ENCODE assay signal across 22 cellular contexts in genomic region chr4:150256841-150257273, GRCh38.
DNase-seq lines count a peak whose midpoint lies in the region; ATAC-seq lines count a peak whose summit lies in the region.
"Had no signal": no experiment of that assay in that cellular context is flagged by ENCODE, and none has a peak within 500 bp of the region (broad histone marks: within the 10 kb centered on the region; RNA-seq: fewer than 3 reads in every experiment).

No MANE protein-coding gene starts in this region.

- H3K79me2 ChIP-seq in mesendoderm (ENCODE audit: control insufficient read depth, insufficient read depth, low read length) = no peaks in the 10 kb centered on the region

- no peaks in the 10 kb centered on the region for H3K4me1 ChIP-seq in mesendoderm (ENCODE audit: control insufficient read depth, low read depth, low read length)
- H3K4me1 ChIP-seq: gastrocnemius medialis, upper lobe of left lung had no signal

- ATAC-seq in esophagus mucosa = peak; percentile 86
- ATAC-seq: gastrocnemius medialis; natural killer cell treated with Interleukin-12 subunit alpha and Interleukin-12 subunit beta and Interleukin-15 and Interleukin-18, amount 100 ng/mL, for 72 hours had no signal

- H2BK5ac ChIP-seq in mesendoderm (ENCODE audit: low read length) = no peak overlapping the region

- no peak overlapping the region for H4K8ac ChIP-seq in mesendoderm (ENCODE audit: low read depth, low read length)

- H4K5ac ChIP-seq in mesendoderm (ENCODE audit: low read length) = no peak overlapping the region

- no peak overlapping the region for H2BK120ac ChIP-seq in mesendoderm (ENCODE audit: low read depth, low read length)

- H3K18ac ChIP-seq in mesendoderm (ENCODE audit: low read length) = no peak overlapping the region

- no peak overlapping the region for H3K4ac ChIP-seq in mesendoderm (ENCODE audit: low read depth, low read length)

- H3K27ac ChIP-seq in mesendoderm (ENCODE audit: low read depth, low read length) = no peak overlapping the region
- H3K27ac ChIP-seq: BLaER1 treated with 17β-estradiol and CSF1 and Interleukin-3, amounts not matched to agents 10 nM and 100 nM; gastrocnemius medialis; lower lobe of right lung; upper lobe of left lung had no signal

- no peak overlapping the region for H2BK15ac ChIP-seq in mesendoderm (replicated peaks; ENCODE audit: low read depth)

- no CpG with 5 or more reads among the region's 16 CpGs for WGBS in mesendoderm (ENCODE audit: extremely low coverage, insufficient coverage, low lambda C conversion rate)

- no peak overlapping the region for H2AK5ac ChIP-seq in mesendoderm (ENCODE audit: low read length)

- no peak overlapping the region for H3K56ac ChIP-seq in mesendoderm (ENCODE audit: low read length)

- H3K4me2 ChIP-seq in mesendoderm (ENCODE audit: low read length) = no peak overlapping the region
- H3K4me2 ChIP-seq: BLaER1 treated with 17β-estradiol and CSF1 and Interleukin-3, amounts not matched to agents 10 nM and 100 nM had no signal

- H3K4me3 ChIP-seq in mesendoderm (ENCODE audit: low read length) = no peak overlapping the region
- H3K4me3 ChIP-seq: BLaER1 treated with 17β-estradiol and CSF1 and Interleukin-3, amounts not matched to agents 10 nM and 100 nM; gastrocnemius medialis; lower lobe of right lung; upper lobe of left lung had no signal

- no peaks in the 10 kb centered on the region for H3K79me1 ChIP-seq in mesendoderm (ENCODE audit: low read length)

- H3K36me3 ChIP-seq in mesendoderm (ENCODE audit: control insufficient read depth, insufficient read depth, low read length) = no peaks in the 10 kb centered on the region
- H3K36me3 ChIP-seq: gastrocnemius medialis, lower lobe of right lung had no signal

- peak; percentile 57 for DNase-seq in COLO829 (ENCODE audit: low spot score)
- DNase-seq in NCI-H526 treated with DMSO at 0.1 percent for 48 hours (lab: John Stamatoyannopoulos, UW) = peak; percentile 71
- DNase-seq in mesendoderm = peak; percentile 72
- DNase-seq in activated T-cell treated with anti-CD3 and anti-CD28 coated beads, Interleukin-2, amount 50 U/mL, for 1 hour = no peak
- no peak for DNase-seq in activated naive CD4-positive, alpha-beta T cell treated with anti-CD3 and anti-CD28 coated beads, Interleukin-2, amount 50 U/mL, for 16 hours
- no peak for DNase-seq in NCI-H1048 (lab: John Stamatoyannopoulos, UW)
- no peak for DNase-seq in activated effector memory CD4-positive, alpha-beta T cell treated with Interleukin-2 at 50 U/mL for 16 hours
- DNase-seq: activated CD4-positive, CD25-positive, alpha-beta regulatory T cell; amniotic stem cell; DMS153; gastrocnemius medialis; lower lobe of right lung; NCI-H1930; NCI-H524; SIG-M5; stimulated activated CD4-positive, alpha-beta T cell treated with anti-CD3 and anti-CD28 coated beads, Interleukin-12 subunit alpha, Interleukin-12 subunit beta, amount 100 ng/mL, for 4 hours; stimulated activated naive CD4-positive, alpha-beta T cell; T-helper 2 cell had no signal

- H3K9ac ChIP-seq in mesendoderm (ENCODE audit: low read length) = no peak overlapping the region
- H3K9ac ChIP-seq: BLaER1 treated with 17β-estradiol and CSF1 and Interleukin-3, amounts not matched to agents 10 nM and 100 nM had no signal

- H3K23ac ChIP-seq in mesendoderm (ENCODE audit: low read length) = no peak overlapping the region

- H3K27me3 ChIP-seq in mesendoderm (ENCODE audit: insufficient read depth, low read length, poor library complexity) = no peaks in the 10 kb centered on the region
- H3K27me3 ChIP-seq: BLaER1 treated with 17β-estradiol and CSF1 and Interleukin-3, amounts not matched to agents 10 nM and 100 nM; gastrocnemius medialis; upper lobe of left lung had no signal

Comparison
In these comparisons a context has a peak if more than half of its experiments do, and no peak if none do; other contexts are left out.
1. DNase-seq: peak in COLO829 (single experiment), NCI-H526 treated with DMSO at 0.1 percent for 48 hours (single experiment) and mesendoderm (single experiment); none in activated T-cell treated with anti-CD3 and anti-CD28 coated beads, Interleukin-2, amount 50 U/mL, for 1 hour (single experiment), activated naive CD4-positive, alpha-beta T cell treated with anti-CD3 and anti-CD28 coated beads, Interleukin-2, amount 50 U/mL, for 16 hours (single experiment), NCI-H1048 (single experiment) and activated effector memory CD4-positive, alpha-beta T cell treated with Interleukin-2 at 50 U/mL for 16 hours (single experiment).